15 cellular contexts compared by ENCODE assay signal in the genomic region with DNA sequence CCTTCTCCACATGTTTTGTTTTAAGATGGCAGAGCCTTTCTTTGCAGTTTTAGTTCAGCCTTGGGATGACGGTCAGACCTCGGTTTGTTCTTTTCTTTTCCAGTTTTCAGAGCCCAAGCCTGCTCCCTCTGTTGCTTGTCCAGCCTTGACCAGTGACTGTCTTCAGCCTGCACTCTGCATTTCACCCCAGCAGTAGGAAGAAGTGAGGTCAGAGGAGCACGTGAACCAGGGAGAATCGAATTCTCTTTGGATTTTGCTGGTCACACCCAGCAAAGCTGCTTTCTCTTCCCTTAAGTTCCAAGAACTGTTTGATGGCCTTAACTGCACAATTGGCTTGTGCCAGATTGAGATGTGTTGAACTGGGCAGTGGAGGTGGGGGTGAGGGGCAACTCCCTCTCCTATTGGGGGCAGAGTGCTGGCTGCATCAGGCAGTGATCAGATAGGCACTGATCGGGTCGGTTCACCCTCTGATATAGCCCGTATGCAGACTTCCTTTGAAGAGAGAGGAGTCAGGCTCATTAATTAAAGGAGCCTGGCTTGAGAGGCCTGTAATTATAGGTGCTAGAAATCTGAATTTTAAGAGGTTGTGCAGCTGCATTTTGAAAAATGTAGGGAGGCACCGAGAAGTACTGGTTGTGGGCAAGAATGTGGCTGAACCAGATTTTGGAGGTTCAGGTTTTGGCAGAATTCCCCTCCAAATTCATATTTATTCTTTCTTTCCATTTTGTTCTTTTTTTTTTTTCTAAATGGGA. TPM values are rescaled to one million over a fixed set of nuclear protein-coding genes. Genes with fewer than 3 reads are reported as not detected.
DNase-seq lines count a peak whose midpoint lies in the region; ATAC-seq and TF ChIP-seq lines count a peak whose summit lies in the region.
"Had no signal": no experiment of that assay in that cellular context is flagged by ENCODE, and none has a peak within 500 bp of the region (broad histone marks: within the 10 kb centered on the region; RNA-seq: fewer than 3 reads in every experiment).

No MANE protein-coding gene starts in this region.

- peaks cover 27% of the 10 kb centered on the region for H3K79me2 ChIP-seq in smooth muscle cell (ENCODE audit: low read depth)

- POLR2A ChIA-PET in HEK293 (lab: Yijun Ruan, JAX): no interaction called here

- H3K4me3 ChIP-seq in HEK293 (ENCODE audit: low read depth, low read length) (no peak overlapping the region), right lobe of liver (no peak overlapping the region), smooth muscle cell (no peak overlapping the region)
- H3K4me3 ChIP-seq: mucosa of descending colon had no signal

- peaks cover 98% of the 10 kb centered on the region for H4K20me1 ChIP-seq in smooth muscle cell (ENCODE audit: low read depth)

- H2AFZ ChIP-seq in smooth muscle cell (ENCODE audit: low read depth): no peak overlapping the region

- H3K9me3 ChIP-seq in HEK293 (ENCODE audit: control insufficient read depth, insufficient read depth, low read depth, low read length) (no peaks in the 10 kb centered on the region), right lobe of liver (no peaks in the 10 kb centered on the region), smooth muscle cell (replicated peaks; ENCODE audit: low read depth) (no peaks in the 10 kb centered on the region)
- H3K9me3 ChIP-seq: mucosa of descending colon had no signal

- ATAC-seq in right lobe of liver (peak in 3 of 4 donors; percentile 16 to 65 (median 37)), GM18873 (IDR thresholded peaks at IDR 0.05; ENCODE audit: low FRiP score, unreplicated experiment) (no peak)
- ATAC-seq: activated T-cell treated with anti-CD3 and anti-CD28 coated beads, Interleukin-2, amount 50 U/mL, for 72 hours; mucosa of descending colon had no signal

- 35% methylated on average over 8 of the region's 8 CpGs for WGBS in right lobe of liver (ENCODE audit: insufficient coverage, low coverage, low lambda C conversion rate, missing lambda C conversion rate)
- 65% methylated on average over 8 of the region's 8 CpGs for WGBS in smooth muscle cell (ENCODE audit: low lambda C conversion rate)

- CTCF ChIA-PET in HEK293 (lab: Yijun Ruan, JAX): interaction anchor here (0.7 to 1.1 kb wide), 3 partner anchors 10 to 340 kb away, joined by 3 to 6 read pairs (median 3); no protein-coding TSS in a partner anchor

- no peak overlapping the region for H3K9ac ChIP-seq in smooth muscle cell (ENCODE audit: low read depth)

- H3K4me1 ChIP-seq in HEK293 (ENCODE audit: control insufficient read depth, insufficient read depth, low read length): no peaks in the 10 kb centered on the region
- H3K4me1 ChIP-seq in right lobe of liver: peaks cover 0 to 52% (median 13%) of the 10 kb centered on the region in 4 donors
- H3K4me1 ChIP-seq in smooth muscle cell (ENCODE audit: low read depth): peaks cover 6% of the 10 kb centered on the region

- DNase-seq in right lobe of liver: peak in 1 of 3 donors; percentile 26
- DNase-seq in smooth muscle cell (lab: John Stamatoyannopoulos, UW; ENCODE audit: unreplicated experiment): no peak
- DNase-seq in NCI-H1694 treated with DMSO at 0.1 percent for 48 hours (lab: John Stamatoyannopoulos, UW): no peak
- no peak for DNase-seq in HuH-7 (ENCODE audit: low spot score)
- DNase-seq: activated CD4-positive, alpha-beta T cell treated with anti-CD3 and anti-CD28 coated beads, Interleukin-2, amount 10 ng/mL, durations not matched to agents 24 days and 14 days; activated T-cell treated with anti-CD3 and anti-CD28 coated beads, Interleukin-2, amount 50 U/mL, for 72 hours; DMS53; foreskin fibroblast; mucosa of descending colon; RPMI8226; stimulated activated CD4-positive, alpha-beta T cell treated with anti-CD3 and anti-CD28 coated beads, Interleukin-12 subunit alpha, Interleukin-12 subunit beta, amount 100 ng/mL, for 4 hours had no signal

- H3K27me3 ChIP-seq in right lobe of liver (no peaks in the 10 kb centered on the region), smooth muscle cell (ENCODE audit: low read depth) (no peaks in the 10 kb centered on the region)

- TF ChIP-seq POLR2A in right lobe of liver (IDR thresholded peaks at IDR 0.05): no peak

- no peaks in the 10 kb centered on the region for H3F3A ChIP-seq in smooth muscle cell (ENCODE audit: low read depth)

- intact Hi-C loops in right lobe of liver (cut with DNase I): no loop called here

- no peak overlapping the region for H3K4me2 ChIP-seq in smooth muscle cell

- TF ChIP-seq CTCF in 22Rv1 (IDR thresholded peaks at IDR 0.05) (no peak), HEK293 (tag by site-specific recombination; IDR thresholded peaks at IDR 0.05) (no peak), VCaP (conservative IDR thresholded peaks at IDR 0.05) (no peak), right lobe of liver (IDR thresholded peaks at IDR 0.05) (no peak), smooth muscle cell (IDR thresholded peaks at IDR 0.05; ENCODE audit: borderline replicate concordance, insufficient read depth, poor library complexity, severe bottlenecking) (no peak)

- H3K27ac ChIP-seq in 22Rv1: peak overlapping the region; percentile 69
- no peak overlapping the region for H3K27ac ChIP-seq in HEK293 (ENCODE audit: extremely low read depth, low read depth, low read length)
- H3K27ac ChIP-seq in VCaP: peak overlapping the region; percentile 60
- H3K27ac ChIP-seq in right lobe of liver: peak overlapping the region in 1 of 3 donors; percentile 45
- no peak overlapping the region for H3K27ac ChIP-seq in smooth muscle cell (ENCODE audit: low read depth)

- H3K36me3 ChIP-seq in HEK293 (ENCODE audit: control insufficient read depth in 2 of 2, insufficient read depth in 1 of 2, low read length in 2 of 2): no peaks in the 10 kb centered on the region
- no peaks in the 10 kb centered on the region for H3K36me3 ChIP-seq in right lobe of liver
- no peaks in the 10 kb centered on the region for H3K36me3 ChIP-seq in smooth muscle cell (ENCODE audit: low read depth)

TF ChIP-seq in HEK293, 187 proteins besides CTCF, POLR2A, EP300 and RAD21:
- TF ChIP-seq, protein P1, sequence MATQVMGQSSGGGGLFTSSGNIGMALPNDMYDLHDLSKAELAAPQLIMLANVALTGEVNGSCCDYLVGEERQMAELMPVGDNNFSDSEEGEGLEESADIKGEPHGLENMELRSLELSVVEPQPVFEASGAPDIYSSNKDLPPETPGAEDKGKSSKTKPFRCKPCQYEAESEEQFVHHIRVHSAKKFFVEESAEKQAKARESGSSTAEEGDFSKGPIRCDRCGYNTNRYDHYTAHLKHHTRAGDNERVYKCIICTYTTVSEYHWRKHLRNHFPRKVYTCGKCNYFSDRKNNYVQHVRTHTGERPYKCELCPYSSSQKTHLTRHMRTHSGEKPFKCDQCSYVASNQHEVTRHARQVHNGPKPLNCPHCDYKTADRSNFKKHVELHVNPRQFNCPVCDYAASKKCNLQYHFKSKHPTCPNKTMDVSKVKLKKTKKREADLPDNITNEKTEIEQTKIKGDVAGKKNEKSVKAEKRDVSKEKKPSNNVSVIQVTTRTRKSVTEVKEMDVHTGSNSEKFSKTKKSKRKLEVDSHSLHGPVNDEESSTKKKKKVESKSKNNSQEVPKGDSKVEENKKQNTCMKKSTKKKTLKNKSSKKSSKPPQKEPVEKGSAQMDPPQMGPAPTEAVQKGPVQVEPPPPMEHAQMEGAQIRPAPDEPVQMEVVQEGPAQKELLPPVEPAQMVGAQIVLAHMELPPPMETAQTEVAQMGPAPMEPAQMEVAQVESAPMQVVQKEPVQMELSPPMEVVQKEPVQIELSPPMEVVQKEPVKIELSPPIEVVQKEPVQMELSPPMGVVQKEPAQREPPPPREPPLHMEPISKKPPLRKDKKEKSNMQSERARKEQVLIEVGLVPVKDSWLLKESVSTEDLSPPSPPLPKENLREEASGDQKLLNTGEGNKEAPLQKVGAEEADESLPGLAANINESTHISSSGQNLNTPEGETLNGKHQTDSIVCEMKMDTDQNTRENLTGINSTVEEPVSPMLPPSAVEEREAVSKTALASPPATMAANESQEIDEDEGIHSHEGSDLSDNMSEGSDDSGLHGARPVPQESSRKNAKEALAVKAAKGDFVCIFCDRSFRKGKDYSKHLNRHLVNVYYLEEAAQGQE (tag by site-specific recombination; IDR thresholded peaks at IDR 0.05): no peak
- peak; percentile 93 for TF ChIP-seq SP7 (tag by site-specific recombination; IDR thresholded peaks at IDR 0.05)

RNA-seq across cellular contexts. Expression of a gene that starts 42.4 kb away (rescaled TPM):
- total RNA-seq in right lobe of liver (10 to 100 TPM; 10.5 to 26.5 (median 16.5) TPM), smooth muscle cell (8.2 and 14.2 TPM in 2 replicates)
- polyA plus RNA-seq in smooth muscle cell: 15.2 and 23.1 TPM in 2 replicates

RNA-seq across cellular contexts. Expression of a gene that starts 44.8 kb away (rescaled TPM):
- total RNA-seq in right lobe of liver (10 to 100 TPM; 14.1 to 24.8 (median 16.9) TPM), smooth muscle cell (18.6 and 27.6 TPM in 2 replicates)
- 30.0 and 35.2 TPM in 2 replicates for polyA plus RNA-seq in smooth muscle cell

Comparison
In these comparisons a context has a peak if more than half of its experiments do, and no peak if none do; other contexts are left out.
1. H3K27ac ChIP-seq: peak in 22Rv1 (single experiment) and VCaP (single experiment); none in HEK293 (single experiment) and smooth muscle cell (single experiment).